Comparison of ENCODE assay signal across 1 cellular context in genomic region chr22:38705235-38706100, GRCh38.
TF ChIP-seq lines count a peak whose summit lies in the region.

Gene GTPBP1 (plus strand): TSS chr22:38705944. CDS start chr22:38705956, 12 bp downstream.

TF ChIP-seq in HepG2, 621 proteins besides CTCF, POLR2A, EP300 and RAD21 (continued from another document and continues in another):
- TF ChIP-seq CSRNP2 (CRISPR knock-in tag; conservative IDR thresholded peaks at IDR 0.05; ENCODE audit: low read depth) (no peak), ZMYM3 (CRISPR knock-in tag; IDR thresholded peaks at IDR 0.05) (no peak), ETV6 (CRISPR knock-in tag; conservative IDR thresholded peaks at IDR 0.05) (no peak), POGK (CRISPR knock-in tag; conservative IDR thresholded peaks at IDR 0.05) (no peak), CBFB (CRISPR knock-in tag; IDR thresholded peaks at IDR 0.05) (no peak; the same call in 1 of the 2 replicates), YEATS2 (CRISPR knock-in tag; IDR thresholded peaks at IDR 0.05; ENCODE audit: borderline replicate concordance) (no peak), ZNF235 (CRISPR knock-in tag; IDR thresholded peaks at IDR 0.05; ENCODE audit: borderline replicate concordance) (no peak), CREM (IDR thresholded peaks at IDR 0.05) (peak; percentile 92), CREM (CRISPR knock-in tag; IDR thresholded peaks at IDR 0.05) (peak; percentile 36; the same call in 1 of the 2 replicates), ZUFSP (CRISPR knock-in tag; IDR thresholded peaks at IDR 0.05; ENCODE audit: borderline replicate concordance) (no peak), CCAR2 (optimal IDR thresholded peaks at IDR 0.05; ENCODE audit: low read depth, low read length) (no peak), REL (CRISPR knock-in tag; conservative IDR thresholded peaks at IDR 0.05) (no peak), ZNF138 (CRISPR knock-in tag; IDR thresholded peaks at IDR 0.05; ENCODE audit: low read depth) (no peak), BRF2 (CRISPR knock-in tag; IDR thresholded peaks at IDR 0.05) (no peak), ZBTB42 (CRISPR knock-in tag; IDR thresholded peaks at IDR 0.05) (no peak), HMGXB3 (CRISPR knock-in tag; IDR thresholded peaks at IDR 0.05; ENCODE audit: borderline replicate concordance) (peak; percentile 55; the same call in 1 of the 2 replicates), ZNF644 (CRISPR knock-in tag; IDR thresholded peaks at IDR 0.05; ENCODE audit: low read depth) (no peak), PPARG (CRISPR knock-in tag; conservative IDR thresholded peaks at IDR 0.05) (0 out of 2 replicates have a peak, but pooled peaks have one; percentile 10), ZNF770 (CRISPR knock-in tag; IDR thresholded peaks at IDR 0.05) (peak; percentile 27; the same call in 1 of the 2 replicates), HIC2 (CRISPR knock-in tag; IDR thresholded peaks at IDR 0.05; ENCODE audit: low read depth) (no peak), ZKSCAN5 (CRISPR knock-in tag; IDR thresholded peaks at IDR 0.05) (no peak), ZNF276 (CRISPR knock-in tag; IDR thresholded peaks at IDR 0.05; ENCODE audit: low read depth) (0 out of 2 replicates have a peak, but pooled peaks have one; percentile 31), ZNF549 (CRISPR knock-in tag; IDR thresholded peaks at IDR 0.05) (no peak), NONO (IDR thresholded peaks at IDR 0.05) (no peak), NONO (CRISPR knock-in tag; conservative IDR thresholded peaks at IDR 0.05) (no peak), RERE (CRISPR knock-in tag; IDR thresholded peaks at IDR 0.05; ENCODE audit: low read depth) (no peak)
